In genomic region chr4:161498155-161498554, GRCh38 we compare ENCODE assay signal across 28 cellular contexts.
"Had no signal": no experiment of that assay in that cellular context is flagged by ENCODE, and none has a peak within 500 bp of the region (broad histone marks: within the 10 kb centered on the region; RNA-seq: fewer than 3 reads in every experiment).

No MANE protein-coding gene starts in this region.

- H3K4me1 Mint-ChIP-seq: mesothelial cell of epicardium; naive thymus-derived CD4-positive, alpha-beta T cell; neural crest cell; stimulated activated effector memory CD8-positive, alpha-beta T cell treated with anti-CD3 and anti-CD28 coated beads, Interleukin-12 subunit alpha, Interleukin-12 subunit beta, amount 100 ng/mL, for 72 hours had no signal

- H3K4me1 ChIP-seq: heart right ventricle, left ventricle myocardium inferior, parathyroid adenoma, psoas muscle, right atrium auricular region, right lobe of liver, spleen, suprapubic skin, tibial artery, upper lobe of right lung, vagina had no signal

- H3K27me3 Mint-ChIP-seq: naive thymus-derived CD4-positive, alpha-beta T cell; natural killer cell treated with Interleukin-12 subunit alpha and Interleukin-12 subunit beta and Interleukin-15 and Interleukin-18, amount 100 ng/mL, for 72 hours; stimulated activated naive CD8-positive, alpha-beta T cell treated with anti-CD3 and anti-CD28 coated beads, Interleukin-15, Interleukin-2, amounts not matched to agents 100 ng/mL and 50 ng/mL, for 24 hours had no signal

- H3K27ac Mint-ChIP-seq: mesothelial cell of epicardium; naive thymus-derived CD4-positive, alpha-beta T cell; natural killer cell treated with Interleukin-12 subunit alpha and Interleukin-12 subunit beta and Interleukin-15 and Interleukin-18, amount 100 ng/mL, for 72 hours; stimulated activated effector memory CD8-positive, alpha-beta T cell treated with anti-CD3 and anti-CD28 coated beads, Interleukin-12 subunit alpha, Interleukin-12 subunit beta, amount 100 ng/mL, for 72 hours; stimulated activated naive CD8-positive, alpha-beta T cell treated with anti-CD3 and anti-CD28 coated beads, Interleukin-15, Interleukin-2, amounts not matched to agents 100 ng/mL and 50 ng/mL, for 24 hours had no signal

- H3K9me3 Mint-ChIP-seq: mesothelial cell of epicardium; neural crest cell; stimulated activated naive CD8-positive, alpha-beta T cell treated with anti-CD3 and anti-CD28 coated beads, Interleukin-15, Interleukin-2, amounts not matched to agents 100 ng/mL and 50 ng/mL, for 24 hours had no signal

- H3K9me3 ChIP-seq: heart right ventricle, left ventricle myocardium inferior, neutrophil, psoas muscle, right atrium auricular region, right lobe of liver, spleen, suprapubic skin, thoracic aorta, tibial artery, upper lobe of right lung, vagina had no signal

- H3K4me2 ChIP-seq: hepatocyte had no signal

- DNase-seq: heart right ventricle; islet precursor cell; left ventricle myocardium inferior; mesendoderm; naive thymus-derived CD4-positive, alpha-beta T cell; occipital lobe; psoas muscle; right lobe of liver; spleen; stimulated activated CD4-positive, alpha-beta T cell treated with anti-CD3 and anti-CD28 coated beads, Interleukin-4, amount 100 ng/mL, for 24 hours; stimulated activated naive CD4-positive, alpha-beta T cell; tibial artery; trophoblast cell; upper lobe of right lung had no signal

- H3K9ac ChIP-seq: parathyroid adenoma had no signal

- H3K4me3 ChIP-seq: heart right ventricle, hepatocyte, left ventricle myocardium inferior, lung, psoas muscle, right atrium auricular region, right lobe of liver, skin epidermis, spleen, suprapubic skin, thoracic aorta, tibial artery, upper lobe of right lung, vagina had no signal

- H3K36me3 ChIP-seq: heart right ventricle, left ventricle myocardium inferior, neutrophil, right atrium auricular region, right lobe of liver, spleen, suprapubic skin, thoracic aorta, tibial artery, upper lobe of right lung, vagina had no signal

- H3K27me3 ChIP-seq: heart right ventricle, hepatocyte, neutrophil, right atrium auricular region, right lobe of liver, spleen, suprapubic skin, tibial artery, upper lobe of right lung, vagina had no signal

- H2AFZ ChIP-seq: hepatocyte, parathyroid adenoma had no signal

- H3K36me3 Mint-ChIP-seq: mesothelial cell of epicardium; naive thymus-derived CD4-positive, alpha-beta T cell; natural killer cell treated with Interleukin-12 subunit alpha and Interleukin-12 subunit beta and Interleukin-15 and Interleukin-18, amount 100 ng/mL, for 72 hours; stimulated activated effector memory CD8-positive, alpha-beta T cell treated with anti-CD3 and anti-CD28 coated beads, Interleukin-12 subunit alpha, Interleukin-12 subunit beta, amount 100 ng/mL, for 72 hours had no signal

- H3K4me3 Mint-ChIP-seq: mesothelial cell of epicardium; naive thymus-derived CD4-positive, alpha-beta T cell; natural killer cell treated with Interleukin-12 subunit alpha and Interleukin-12 subunit beta and Interleukin-15 and Interleukin-18, amount 100 ng/mL, for 72 hours; neural crest cell; stimulated activated effector memory CD8-positive, alpha-beta T cell treated with anti-CD3 and anti-CD28 coated beads, Interleukin-12 subunit alpha, Interleukin-12 subunit beta, amount 100 ng/mL, for 72 hours; stimulated activated naive CD8-positive, alpha-beta T cell treated with anti-CD3 and anti-CD28 coated beads, Interleukin-15, Interleukin-2, amounts not matched to agents 100 ng/mL and 50 ng/mL, for 24 hours had no signal

- H3K27ac ChIP-seq: heart right ventricle, hepatocyte, left ventricle myocardium inferior, neutrophil, parathyroid adenoma, psoas muscle, right atrium auricular region, right lobe of liver, skin epidermis, spleen, suprapubic skin, thoracic aorta, tibial artery, upper lobe of right lung, vagina had no signal

- H3K79me2 ChIP-seq: hepatocyte, parathyroid adenoma had no signal
